Comparison of ENCODE assay signal across 8 cellular contexts in the genomic region with DNA sequence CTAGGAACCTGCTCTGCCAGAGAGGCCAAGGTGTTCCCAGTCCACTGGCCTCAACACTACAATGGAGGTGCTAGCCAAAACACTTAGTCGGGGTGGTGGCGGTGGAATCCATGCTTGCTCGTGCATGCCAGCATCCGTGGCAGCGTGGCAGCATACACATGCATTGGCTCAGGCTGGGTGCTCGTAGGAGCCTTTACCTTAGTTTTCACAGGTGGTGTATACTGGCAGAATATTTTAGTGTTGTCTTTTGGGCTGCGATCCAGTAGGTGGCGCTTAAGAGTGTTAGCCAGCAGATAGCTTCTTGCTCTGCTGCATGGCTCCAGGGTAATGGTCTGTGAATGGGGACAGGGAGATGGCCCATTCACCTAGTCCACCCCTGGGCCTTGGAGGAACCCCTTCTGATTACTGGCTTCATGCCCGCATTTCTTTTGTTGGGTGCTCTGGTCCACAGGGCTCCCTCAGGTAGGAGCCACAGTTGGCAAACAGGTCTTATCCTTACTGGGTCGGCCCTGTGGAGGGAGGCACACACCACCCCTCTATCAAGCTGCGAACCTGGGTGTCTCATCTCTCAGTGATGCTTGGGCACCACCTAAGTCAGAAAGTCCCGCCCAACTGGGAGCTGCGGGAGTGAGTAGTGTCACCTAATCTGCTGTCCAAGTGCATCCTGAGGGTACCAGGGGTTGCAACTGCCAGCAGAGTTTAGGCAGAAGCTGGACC. TPM values are rescaled to one million over a fixed set of nuclear protein-coding genes. Genes with fewer than 3 reads are reported as not detected.
DNase-seq lines count a peak whose midpoint lies in the region; ATAC-seq, FAIRE-seq and TF ChIP-seq lines count a peak whose summit lies in the region.

No MANE protein-coding gene starts in this region.

- H3K9me3 ChIP-seq in left ventricle myocardium inferior (replicated peaks) (no peaks in the 10 kb centered on the region), heart right ventricle (peaks cover 0 to 13% (median 0%) of the 10 kb centered on the region in 11 donors), esophagus muscularis mucosa (peaks cover 0 to 6% (median 0%) of the 10 kb centered on the region in 4 donors)

- H3K4me1 ChIP-seq in left ventricle myocardium inferior (no peaks in the 10 kb centered on the region), heart right ventricle (no peaks in the 10 kb centered on the region), esophagus muscularis mucosa (no peaks in the 10 kb centered on the region)

- peaks cover 4% of the 10 kb centered on the region for H3K36me3 ChIP-seq in left ventricle myocardium inferior
- no peaks in the 10 kb centered on the region for H3K36me3 ChIP-seq in heart right ventricle
- no peaks in the 10 kb centered on the region for H3K36me3 ChIP-seq in esophagus muscularis mucosa

- H3K4me3 ChIP-seq in left ventricle myocardium inferior (no peak overlapping the region), heart right ventricle (no peak overlapping the region), WI38 (ENCODE audit: low read depth, low read length) (no peak overlapping the region), esophagus muscularis mucosa (no peak overlapping the region)

- DNase-seq in left ventricle myocardium inferior (no peak), heart right ventricle (no peak), kidney tubule cell (ENCODE audit: low spot score) (peak; percentile 40), frontal cortex (ENCODE audit: low spot score in 2 of 2) (no peak), cerebellum (ENCODE audit: low spot score) (no peak), esophagus muscularis mucosa (ENCODE audit: extremely low spot score) (no peak)

- no peak for ATAC-seq in heart right ventricle
- peak; percentile 69 for ATAC-seq in HG02973 (IDR thresholded peaks at IDR 0.05; ENCODE audit: unreplicated experiment)

- 64 to 77% methylated on average over 12 to 13 of the region's 13 CpGs for WGBS in heart right ventricle, 2 donors
- 40% methylated on average over 1 of the region's 13 CpGs for WGBS in esophagus muscularis mucosa

- no peak overlapping the region for H3K27ac ChIP-seq in left ventricle myocardium inferior (replicated peaks)
- H3K27ac ChIP-seq in heart right ventricle = no peak overlapping the region
- H3K27ac ChIP-seq in esophagus muscularis mucosa (replicated peaks in 1 of 4) = no peak overlapping the region

- H3K27me3 ChIP-seq in left ventricle myocardium inferior (ENCODE audit: low read depth) = no peaks in the 10 kb centered on the region
- peaks cover 0 to 32% (median 0%) of the 10 kb centered on the region in 7 donors for H3K27me3 ChIP-seq in heart right ventricle
- no peaks in the 10 kb centered on the region for H3K27me3 ChIP-seq in esophagus muscularis mucosa

- TF ChIP-seq EP300 in esophagus muscularis mucosa (IDR thresholded peaks at IDR 0.05) = no peak

- intact Hi-C loops in left ventricle myocardium inferior (cut with micrococcal nuclease) = no loop called here
- intact Hi-C loops in heart right ventricle (cut with DNase I) = no loop called here
- intact Hi-C loops in esophagus muscularis mucosa (cut with DNase I) = no loop called here

- no peak for TF ChIP-seq POLR2A in esophagus muscularis mucosa (IDR thresholded peaks at IDR 0.05; ENCODE audit: low read depth)

- TF ChIP-seq CTCF in left ventricle myocardium inferior (IDR thresholded peaks at IDR 0.05; ENCODE audit: borderline replicate concordance) (peak; percentile 14), heart right ventricle (IDR thresholded peaks at IDR 0.05) (peak in 4 of 9 donors; percentile 12 to 53 (median 16)), WI38 (IDR thresholded peaks at IDR 0.05; ENCODE audit: low read depth, low read length) (peak; percentile 56), esophagus muscularis mucosa (IDR thresholded peaks at IDR 0.05) (no peak)

- no peak for FAIRE-seq in frontal cortex (lab: Jason Lieb, UNC)

RNA-seq across cellular contexts. Expression of a gene that starts 40.0 kb away (rescaled TPM):
- total RNA-seq in left ventricle myocardium inferior = not detected
- total RNA-seq in heart right ventricle = not detected
- under 1 TPM in 1 of 2 donors, not detected in 1; 0.07 TPM for polyA plus RNA-seq in heart right ventricle
- not detected for total RNA-seq in frontal cortex
- total RNA-seq in cerebellum = not detected
- not detected for total RNA-seq in esophagus muscularis mucosa

RNA-seq across cellular contexts. Expression of a gene that starts 57.1 kb away (rescaled TPM):
- total RNA-seq in left ventricle myocardium inferior (not detected), heart right ventricle (not detected), frontal cortex (not detected), cerebellum (not detected), esophagus muscularis mucosa (under 1 TPM in 2 of 4 donors, not detected in 2; 0.11 to 0.17 TPM)
- under 1 TPM in 1 of 2 donors, not detected in 1; 0.03 TPM for polyA plus RNA-seq in heart right ventricle

Comparison
In these comparisons a context has a peak if more than half of its experiments do, and no peak if none do; other contexts are left out.
1. CTCF ChIP-seq: peak in left ventricle myocardium inferior (single experiment) and WI38 (single experiment); none in esophagus muscularis mucosa (0 of 3).